Comparison of ENCODE assay signal across 8 cellular contexts in the genomic region with DNA sequence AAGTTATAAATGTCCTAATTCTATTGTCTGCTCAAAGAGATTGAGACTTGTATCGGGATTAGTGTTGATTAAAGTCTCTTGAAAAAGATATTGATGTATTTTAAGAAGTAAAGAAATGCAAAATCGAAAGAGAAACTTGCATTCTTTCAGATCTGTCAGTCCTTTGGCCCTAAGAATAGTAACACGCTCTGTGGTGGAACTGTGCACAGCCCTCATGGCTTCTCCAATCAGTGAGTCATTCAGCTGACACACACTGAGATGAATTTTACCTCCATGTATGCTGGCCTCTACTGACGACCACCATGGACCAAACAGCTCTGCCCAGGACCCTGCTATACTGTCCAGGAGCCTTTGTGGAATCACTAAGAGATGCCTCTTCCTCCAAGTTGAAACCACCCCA.
A peak's percentile ranks its signal among the peaks of the same experiment; 100 is the strongest.
DNase-seq lines count a peak whose midpoint lies in the region; ATAC-seq and TF ChIP-seq lines count a peak whose summit lies in the region.

No MANE protein-coding gene starts in this region.

- TF ChIP-seq CTCF in WERI-Rb-1 (IDR thresholded peaks at IDR 0.05; ENCODE audit: low read depth, low read length) (no peak), omental fat pad (IDR thresholded peaks at IDR 0.05) (no peak)

- H3K4me3 ChIP-seq in WERI-Rb-1 (ENCODE audit: low read depth, low read length): no peak overlapping the region

- intact Hi-C loops in activated CD4-positive, alpha-beta T cell treated with anti-CD3 and anti-CD28 coated beads, Interleukin-2, amount 10 ng/mL, durations not matched to agents 24 days and 14 days (cut with micrococcal nuclease): no loop called here

- no peaks in the 10 kb centered on the region for H3K9me3 ChIP-seq in WERI-Rb-1 (ENCODE audit: severe bottlenecking)

- H3K36me3 Mint-ChIP-seq in activated CD4-positive, alpha-beta T cell treated with anti-CD3 and anti-CD28 coated beads, Interleukin-2, amount 10 ng/mL, durations not matched to agents 24 days and 14 days (ENCODE audit: low read depth): peaks cover 6% of the 10 kb centered on the region
- H3K36me3 Mint-ChIP-seq in T-helper 2 cell treated with Interferon-gamma antibody and Interleukin-4, amounts not matched to agents 5 μg/mL and 100 μg/mL, for 36 hours (ENCODE audit: low read depth): peaks cover 18% of the 10 kb centered on the region
- no peaks in the 10 kb centered on the region for H3K36me3 Mint-ChIP-seq in naive B cell

- H3K9me3 Mint-ChIP-seq in activated CD4-positive, alpha-beta T cell treated with anti-CD3 and anti-CD28 coated beads, Interleukin-2, amount 10 ng/mL, durations not matched to agents 24 days and 14 days: peaks cover 17% of the 10 kb centered on the region
- peaks cover 19% of the 10 kb centered on the region for H3K9me3 Mint-ChIP-seq in T-helper 2 cell treated with Interferon-gamma antibody and Interleukin-4, amounts not matched to agents 5 μg/mL and 100 μg/mL, for 36 hours
- H3K9me3 Mint-ChIP-seq in naive B cell: peaks cover 0 to 5% (median 0%) of the 10 kb centered on the region in 7 donors

- peak overlapping the region; percentile 43 for H3K4me3 Mint-ChIP-seq in activated CD4-positive, alpha-beta T cell treated with anti-CD3 and anti-CD28 coated beads, Interleukin-2, amount 10 ng/mL, durations not matched to agents 24 days and 14 days
- peak overlapping the region; percentile 55 for H3K4me3 Mint-ChIP-seq in T-helper 2 cell treated with Interferon-gamma antibody and Interleukin-4, amounts not matched to agents 5 μg/mL and 100 μg/mL, for 36 hours
- peak overlapping the region; percentile 40 to 92 (median 84) for H3K4me3 Mint-ChIP-seq in naive B cell

- ATAC-seq in HG03039 (IDR thresholded peaks at IDR 0.05; ENCODE audit: unreplicated experiment) (peak; percentile 79), naive B cell (ENCODE audit: low read depth in 2 of 2) (peak; percentile 80 to 81), omental fat pad (ENCODE audit: low FRiP score) (no peak)

- no peaks in the 10 kb centered on the region for H3K27me3 ChIP-seq in WERI-Rb-1 (ENCODE audit: insufficient read depth, low read depth, severe bottlenecking)

- no peaks in the 10 kb centered on the region for H3K36me3 ChIP-seq in WERI-Rb-1

- no peaks in the 10 kb centered on the region for H3K27me3 Mint-ChIP-seq in activated CD4-positive, alpha-beta T cell treated with anti-CD3 and anti-CD28 coated beads, Interleukin-2, amount 10 ng/mL, durations not matched to agents 24 days and 14 days
- peaks cover 4% of the 10 kb centered on the region for H3K27me3 Mint-ChIP-seq in T-helper 2 cell treated with Interferon-gamma antibody and Interleukin-4, amounts not matched to agents 5 μg/mL and 100 μg/mL, for 36 hours (ENCODE audit: low read depth)
- no peaks in the 10 kb centered on the region for H3K27me3 Mint-ChIP-seq in naive B cell

- peak; percentile 81 for DNase-seq in activated CD4-positive, alpha-beta T cell treated with anti-CD3 and anti-CD28 coated beads, Interleukin-2, amount 10 ng/mL, durations not matched to agents 24 days and 14 days
- no peak for DNase-seq in activated CD4-positive, alpha-beta T cell treated with anti-CD3 and anti-CD28 coated beads, Interleukin-2, amount 50 U/mL, for 4 hours
- peak; percentile 25 for DNase-seq in T-helper 2 cell treated with Interferon-gamma antibody and Interleukin-4, amounts not matched to agents 5 μg/mL and 100 μg/mL, for 36 hours (ENCODE audit: low spot score)
- DNase-seq in naive B cell: peak; percentile 39
- DNase-seq in WERI-Rb-1: no peak
- no peak for DNase-seq in omental fat pad (ENCODE audit: low spot score)
- no peak for DNase-seq in NCI-H510A (lab: John Stamatoyannopoulos, UW)

- H3K27ac Mint-ChIP-seq in activated CD4-positive, alpha-beta T cell treated with anti-CD3 and anti-CD28 coated beads, Interleukin-2, amount 10 ng/mL, durations not matched to agents 24 days and 14 days: peak overlapping the region; percentile 75
- H3K27ac Mint-ChIP-seq in T-helper 2 cell treated with Interferon-gamma antibody and Interleukin-4, amounts not matched to agents 5 μg/mL and 100 μg/mL, for 36 hours: peak overlapping the region; percentile 76
- peak overlapping the region; percentile 74 to 93 (median 90) for H3K27ac Mint-ChIP-seq in naive B cell

- H3K27ac ChIP-seq in WERI-Rb-1: no peak overlapping the region

- H3K4me1 Mint-ChIP-seq in activated CD4-positive, alpha-beta T cell treated with anti-CD3 and anti-CD28 coated beads, Interleukin-2, amount 10 ng/mL, durations not matched to agents 24 days and 14 days: peaks cover 26% of the 10 kb centered on the region
- peaks cover 27% of the 10 kb centered on the region for H3K4me1 Mint-ChIP-seq in T-helper 2 cell treated with Interferon-gamma antibody and Interleukin-4, amounts not matched to agents 5 μg/mL and 100 μg/mL, for 36 hours (ENCODE audit: low read depth)
- peaks cover 53 to 69% (median 59%) of the 10 kb centered on the region in 3 donors for H3K4me1 Mint-ChIP-seq in naive B cell

Comparison
In these comparisons a context has a peak if more than half of its experiments do, and no peak if none do; other contexts are left out.
1. DNase-seq: peak in activated CD4-positive, alpha-beta T cell treated with anti-CD3 and anti-CD28 coated beads, Interleukin-2, amount 10 ng/mL, durations not matched to agents 24 days and 14 days (single experiment), T-helper 2 cell treated with Interferon-gamma antibody and Interleukin-4, amounts not matched to agents 5 μg/mL and 100 μg/mL, for 36 hours (single experiment) and naive B cell (single experiment); none in activated CD4-positive, alpha-beta T cell treated with anti-CD3 and anti-CD28 coated beads, Interleukin-2, amount 50 U/mL, for 4 hours (0 of 2), WERI-Rb-1 (single experiment), omental fat pad (single experiment) and NCI-H510A (single experiment).
2. Peak in every context shown above with its lines, with median percentiles within 50 percentile points of each other: H3K27ac Mint-ChIP-seq and H3K4me3 Mint-ChIP-seq.